Comparison of ENCODE assay signal across 15 cellular contexts in the genomic region with DNA sequence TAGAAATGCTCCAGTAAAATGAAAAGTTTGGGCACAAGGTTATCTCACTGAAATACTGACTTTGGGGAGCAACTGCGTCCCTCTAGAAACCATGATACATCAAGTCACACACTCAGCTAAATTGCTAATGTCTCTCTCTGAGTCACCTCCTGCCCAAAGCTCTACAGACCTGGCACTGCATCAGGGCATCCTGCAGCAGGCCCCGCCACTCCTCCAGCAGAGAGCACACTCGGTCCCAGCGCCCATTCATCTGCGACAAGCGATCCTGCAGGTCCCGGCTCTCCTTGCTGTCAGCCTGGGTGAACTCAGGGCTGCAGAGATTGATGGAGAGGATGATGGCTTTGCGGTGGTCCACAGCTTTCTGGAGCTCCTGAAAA.
DNase-seq lines count a peak whose midpoint lies in the region; ATAC-seq, FAIRE-seq and TF ChIP-seq lines count a peak whose summit lies in the region.
"Had no signal": no experiment of that assay in that cellular context is flagged by ENCODE, and none has a peak within 500 bp of the region (broad histone marks: within the 10 kb centered on the region; RNA-seq: fewer than 3 reads in every experiment).

No MANE protein-coding gene starts in this region.

- H4K20me1 ChIP-seq in HCT116 (ENCODE audit: insufficient read depth) (no peaks in the 10 kb centered on the region), endothelial cell of umbilical vein (replicated peaks; ENCODE audit: control insufficient read depth, extremely low read depth, insufficient read depth, low read length) (no peaks in the 10 kb centered on the region)

- no peaks in the 10 kb centered on the region for H3K9me2 ChIP-seq in HCT116 (ENCODE audit: insufficient read depth)

- no peaks in the 10 kb centered on the region for H3K27me3 ChIP-seq in CD4-positive, CD25-positive, alpha-beta regulatory T cell (ENCODE audit: control insufficient read depth, insufficient read depth, low read length)
- no peaks in the 10 kb centered on the region for H3K27me3 ChIP-seq in HCT116 (ENCODE audit: insufficient read depth, low read length)
- H3K27me3 ChIP-seq in endothelial cell of umbilical vein (ENCODE audit: control insufficient read depth in 2 of 2, insufficient read depth in 2 of 2, low read length in 2 of 2) = no peaks in the 10 kb centered on the region
- H3K27me3 ChIP-seq in brain microvascular endothelial cell (replicated peaks) = no peaks in the 10 kb centered on the region
- H3K27me3 ChIP-seq: dorsolateral prefrontal cortex had no signal

- RAD21 ChIA-PET in HCT116 (lab: Charles Lee; ENCODE audit: low non-redundant PET in 1 of 2, low total read pairs in 2 of 2, uncharacterized antibody in 2 of 2, unreplicated experiment in 2 of 2) = no interaction called here

- H3K27me3 Mint-ChIP-seq in CD4-positive, CD25-positive, alpha-beta regulatory T cell = no peaks in the 10 kb centered on the region
- H3K27me3 Mint-ChIP-seq: activated CD4-positive, alpha-beta T cell treated with anti-CD3 and anti-CD28 coated beads, Interleukin-2, amount 10 ng/mL, durations not matched to agents 7 days and 5 days; CD4-positive, alpha-beta T cell had no signal

- no peak overlapping the region for H3K4me3 ChIP-seq in CD4-positive, CD25-positive, alpha-beta regulatory T cell (ENCODE audit: low read depth, low read length)
- H3K4me3 ChIP-seq in HCT116 (replicated peaks in 1 of 2; ENCODE audit: low read depth in 1 of 2, low read length in 2 of 2) = peak overlapping the region in 1 of 2 experiments; percentile 8; a peak in 1 of 4 replicates
- no peak overlapping the region for H3K4me3 ChIP-seq in endothelial cell of umbilical vein (replicated peaks in 1 of 3; ENCODE audit: insufficient read depth in 1 of 3, low read depth in 1 of 3, low read length in 3 of 3)
- H3K4me3 ChIP-seq in brain microvascular endothelial cell (ENCODE audit: low read depth, low read length) = no peak overlapping the region
- H3K4me3 ChIP-seq: dorsolateral prefrontal cortex, lower lobe of right lung had no signal

- H3K27ac ChIP-seq in CD4-positive, CD25-positive, alpha-beta regulatory T cell (ENCODE audit: insufficient read depth, low read length, poor library complexity, severe bottlenecking) = no peak overlapping the region
- H3K27ac ChIP-seq in HCT116 (ENCODE audit: low read depth, low read length) = peak overlapping the region; percentile 0; the same call in 1 of the 2 replicates
- no peak overlapping the region for H3K27ac ChIP-seq in endothelial cell of umbilical vein (ENCODE audit: insufficient read depth, low read depth, low read length)
- H3K27ac ChIP-seq in brain microvascular endothelial cell = no peak overlapping the region
- H3K27ac ChIP-seq: dorsolateral prefrontal cortex, lower lobe of right lung had no signal

- peaks cover 71% of the 10 kb centered on the region for H3K36me3 Mint-ChIP-seq in CD4-positive, CD25-positive, alpha-beta regulatory T cell

- H3K4me1 ChIP-seq in CD4-positive, CD25-positive, alpha-beta regulatory T cell (ENCODE audit: control insufficient read depth, insufficient read depth, low read length, poor library complexity, severe bottlenecking) = no peaks in the 10 kb centered on the region
- peaks cover 7 to 12% of the 10 kb centered on the region in 2 experiments for H3K4me1 ChIP-seq in HCT116 (ENCODE audit: control insufficient read depth in 1 of 2, insufficient read depth in 2 of 2, low read length in 2 of 2)
- peaks cover 5% of the 10 kb centered on the region for H3K4me1 ChIP-seq in endothelial cell of umbilical vein (ENCODE audit: control insufficient read depth, extremely low read depth, insufficient read depth, low read length)
- H3K4me1 ChIP-seq: lower lobe of right lung had no signal

- peak; percentile 83 for FAIRE-seq in endothelial cell of umbilical vein (lab: Jason Lieb, UNC)
- FAIRE-seq: GM12892 had no signal

- POLR2A ChIA-PET in HCT116 (lab: Charles Lee) (no interaction called here), endothelial cell of umbilical vein (lab: Charles Lee) (no interaction called here)

- H3K9me3 ChIP-seq in CD4-positive, CD25-positive, alpha-beta regulatory T cell (ENCODE audit: control insufficient read depth in 2 of 2, low read length in 2 of 2) = no peaks in the 10 kb centered on the region
- H3K9me3 ChIP-seq in HCT116 (ENCODE audit: control insufficient read depth in 1 of 2, insufficient read depth in 1 of 2, low read depth in 1 of 2, low read length in 2 of 2) = no peaks in the 10 kb centered on the region
- no peaks in the 10 kb centered on the region for H3K9me3 ChIP-seq in endothelial cell of umbilical vein (replicated peaks; ENCODE audit: control insufficient read depth, insufficient read depth, low read length)
- H3K9me3 ChIP-seq: lower lobe of right lung had no signal

- H3K27ac Mint-ChIP-seq in CD4-positive, CD25-positive, alpha-beta regulatory T cell = peak overlapping the region in 2 of 3 donors; percentile 36 to 82
- H3K27ac Mint-ChIP-seq: activated CD4-positive, alpha-beta T cell treated with anti-CD3 and anti-CD28 coated beads, Interleukin-2, amount 10 ng/mL, durations not matched to agents 7 days and 5 days; activated T-helper 1 cell treated with anti-CD3 and anti-CD28 coated beads, Interleukin-12 subunit alpha, Interleukin-12 subunit beta, Interleukin-2, Interleukin-4 antibody, amounts not matched to agents 30 ng/mL and 10 ng/mL and 1 ng/mL, durations not matched to agents 14 hours and 24 hours and 36 hours had no signal

- H3K9ac ChIP-seq in HCT116 (ENCODE audit: low read length) = no peak overlapping the region
- H3K9ac ChIP-seq in endothelial cell of umbilical vein (replicated peaks; ENCODE audit: extremely low read depth, insufficient read depth, low read length) = no peak overlapping the region

- no peak overlapping the region for H3K4me3 Mint-ChIP-seq in CD4-positive, CD25-positive, alpha-beta regulatory T cell
- H3K4me3 Mint-ChIP-seq: activated CD4-positive, alpha-beta T cell treated with anti-CD3 and anti-CD28 coated beads, Interleukin-2, amount 10 ng/mL, durations not matched to agents 7 days and 5 days; activated T-helper 1 cell treated with anti-CD3 and anti-CD28 coated beads, Interleukin-12 subunit alpha, Interleukin-12 subunit beta, Interleukin-2, Interleukin-4 antibody, amounts not matched to agents 30 ng/mL and 10 ng/mL and 1 ng/mL, durations not matched to agents 14 hours and 24 hours and 36 hours; CD4-positive, alpha-beta T cell had no signal

- no peak for ATAC-seq in CD4-positive, CD25-positive, alpha-beta regulatory T cell (ENCODE audit: low read depth in 2 of 2)
- peak; percentile 97 for ATAC-seq in HCT116
- ATAC-seq in GM18909 (IDR thresholded peaks at IDR 0.05; ENCODE audit: poor library complexity, unreplicated experiment) = no peak

- TF ChIP-seq CTCF in HCT116 (IDR thresholded peaks at IDR 0.05 in 2 of 3, conservative IDR thresholded peaks at IDR 0.05 in 1 of 3; ENCODE audit: borderline replicate concordance in 1 of 3, insufficient read depth in 1 of 3, low read depth in 2 of 3, low read length in 2 of 3) (no peak), endothelial cell of umbilical vein (IDR thresholded peaks at IDR 0.05; ENCODE audit: extremely low read depth in 1 of 2, insufficient read depth in 1 of 2, low read depth in 1 of 2, low read length in 2 of 2) (no peak), brain microvascular endothelial cell (IDR thresholded peaks at IDR 0.05; ENCODE audit: low read depth, low read length, missing control alignments) (no peak)

- H3K9me1 ChIP-seq in endothelial cell of umbilical vein (replicated peaks; ENCODE audit: control insufficient read depth, extremely low read depth, insufficient read depth, low read length) = no peaks in the 10 kb centered on the region

- dilution Hi-C loops in endothelial cell of umbilical vein (cut with MboI; ENCODE audit: extremely low pct_ligation_motif_present, low sequenced_read_pairs) = no loop called here

- CTCF ChIA-PET in HCT116 (lab: Charles Lee) = interaction anchor here (1.5 to 1.7 kb wide), 2 partner anchors 12 to 371 kb away, joined by 4 to 9 read pairs; no protein-coding TSS in a partner anchor
- CTCF ChIA-PET in endothelial cell of umbilical vein (lab: Charles Lee) = interaction anchor here (0.6 to 2.6 kb wide), 3 partner anchors 12 to 244 kb away, joined by 3 to 9 read pairs (median 3); no protein-coding TSS in a partner anchor

- in situ Hi-C loops in brain microvascular endothelial cell (cut with HindIII; ENCODE audit: low pct_ligation_motif_present, low sequenced_read_pairs) = no loop called here

- H3K4me1 Mint-ChIP-seq in CD4-positive, CD25-positive, alpha-beta regulatory T cell = peaks cover 0 to 9% (median 0%) of the 10 kb centered on the region in 4 donors
- H3K4me1 Mint-ChIP-seq: activated CD4-positive, alpha-beta T cell treated with anti-CD3 and anti-CD28 coated beads, Interleukin-2, amount 10 ng/mL, durations not matched to agents 7 days and 5 days had no signal

- no TSS peak for BruUV-seq in HCT116 (replicated peaks; lab: Mats Ljungman, UMichigan)
- BruUV-seq in endothelial cell of umbilical vein (replicated peaks; lab: Mats Ljungman, UMichigan) = no TSS peak

- no peaks in the 10 kb centered on the region for H3K9me3 Mint-ChIP-seq in CD4-positive, CD25-positive, alpha-beta regulatory T cell
- H3K9me3 Mint-ChIP-seq: activated CD4-positive, alpha-beta T cell treated with anti-CD3 and anti-CD28 coated beads, Interleukin-2, amount 10 ng/mL, durations not matched to agents 7 days and 5 days; activated T-helper 1 cell treated with anti-CD3 and anti-CD28 coated beads, Interleukin-12 subunit alpha, Interleukin-12 subunit beta, Interleukin-2, Interleukin-4 antibody, amounts not matched to agents 30 ng/mL and 10 ng/mL and 1 ng/mL, durations not matched to agents 14 hours and 24 hours and 36 hours; CD4-positive, alpha-beta T cell had no signal

- H3K4me2 ChIP-seq in HCT116 (ENCODE audit: low read length) = peak overlapping the region; percentile 53
- no peak overlapping the region for H3K4me2 ChIP-seq in endothelial cell of umbilical vein (ENCODE audit: insufficient read depth, low read length)

- intact Hi-C loops in HCT116 (cut with micrococcal nuclease) = no loop called here
- intact Hi-C loops in endothelial cell of umbilical vein (cut with micrococcal nuclease) = no loop called here

- DNase-seq in CD4-positive, CD25-positive, alpha-beta regulatory T cell = no peak
- DNase-seq in HCT116 (ENCODE audit: low read depth, low spot score) (peak; percentile 28), NCI-H748 (lab: John Stamatoyannopoulos, UW; ENCODE audit: unreplicated experiment) (peak; percentile 80), endothelial cell of umbilical vein (ENCODE audit: low read depth, low spot score) (peak; percentile 20), brain microvascular endothelial cell (no peak), AML-193 (lab: John Stamatoyannopoulos, UW) (no peak), HCEC 1CT (no peak)
- DNase-seq: activated CD4-positive, alpha-beta T cell treated with anti-CD3 and anti-CD28 coated beads, Interleukin-2, amount 10 ng/mL, durations not matched to agents 7 days and 5 days; CD4-positive, alpha-beta T cell; lower lobe of right lung; retina had no signal

- no peaks in the 10 kb centered on the region for H3K79me2 ChIP-seq in HCT116 (ENCODE audit: insufficient read depth, low read length)
- H3K79me2 ChIP-seq in endothelial cell of umbilical vein (ENCODE audit: control insufficient read depth, insufficient read depth, low read length) = no peaks in the 10 kb centered on the region

- TF ChIP-seq RAD21 in HCT116 (IDR thresholded peaks at IDR 0.05; ENCODE audit: low read depth) = 0 out of 2 replicates have a peak, but pooled peaks have one; percentile 14

- peaks cover 94% of the 10 kb centered on the region for H3K36me3 ChIP-seq in CD4-positive, CD25-positive, alpha-beta regulatory T cell (ENCODE audit: control insufficient read depth, insufficient read depth, low read length)
- H3K36me3 ChIP-seq in HCT116 (ENCODE audit: control insufficient read depth in 1 of 2, insufficient read depth in 2 of 2, low read length in 2 of 2) = no peaks in the 10 kb centered on the region
- H3K36me3 ChIP-seq in endothelial cell of umbilical vein (ENCODE audit: control insufficient read depth in 2 of 2, extremely low read depth in 1 of 2, insufficient read depth in 2 of 2, low read length in 2 of 2) = peaks cover 0 to 4% of the 10 kb centered on the region in 2 experiments
- H3K36me3 ChIP-seq in brain microvascular endothelial cell (replicated peaks) = peaks cover 56% of the 10 kb centered on the region

- no peak for TF ChIP-seq POLR2A in HCT116 (IDR thresholded peaks at IDR 0.05; ENCODE audit: borderline replicate concordance, extremely low read depth, insufficient read depth, insufficient read length)
- no peak for TF ChIP-seq POLR2A in endothelial cell of umbilical vein (IDR thresholded peaks at IDR 0.05; ENCODE audit: low read depth, low read length)

- H2AFZ ChIP-seq in HCT116 (ENCODE audit: low read depth, low read length, poor library complexity, severe bottlenecking) (peak overlapping the region; percentile 75), endothelial cell of umbilical vein (ENCODE audit: low read depth, low read length) (no peak overlapping the region)

Comparison
In these comparisons a context has a peak if more than half of its experiments do, and no peak if none do; other contexts are left out.
1. DNase-seq: peak in HCT116 (single experiment), NCI-H748 (single experiment) and endothelial cell of umbilical vein (single experiment); none in CD4-positive, CD25-positive, alpha-beta regulatory T cell (0 of 3), brain microvascular endothelial cell (single experiment), AML-193 (0 of 2) and HCEC 1CT (single experiment).